ENCODE assay signal across 9 cellular contexts in genomic region chr19:13839938-13840750, GRCh38. TPM values are rescaled to one million over a fixed set of nuclear protein-coding genes. Genes with fewer than 3 reads are reported as not detected.
DNase-seq lines count a peak whose midpoint lies in the region; ATAC-seq and TF ChIP-seq lines count a peak whose summit lies in the region.
"Had no signal": no experiment of that assay in that cellular context is flagged by ENCODE, and none has a peak within 500 bp of the region (broad histone marks: within the 10 kb centered on the region; RNA-seq: fewer than 3 reads in every experiment).

No MANE protein-coding gene starts in this region.

- H3K4me3 ChIP-seq in upper lobe of right lung = peak overlapping the region; percentile 85

- H3K4me3 Mint-ChIP-seq in T-helper 17 cell (peak overlapping the region; percentile 96), memory B cell (peak overlapping the region; percentile 94)
- H3K4me3 Mint-ChIP-seq in central memory CD8-positive, alpha-beta T cell = peak overlapping the region; percentile 89

- H3K27ac Mint-ChIP-seq in T-helper 17 cell = peak overlapping the region; percentile 100
- H3K27ac Mint-ChIP-seq in central memory CD8-positive, alpha-beta T cell (ENCODE audit: low read depth) = peak overlapping the region; percentile 100
- H3K27ac Mint-ChIP-seq in memory B cell = peak overlapping the region; percentile 99

- H3K27me3 ChIP-seq in upper lobe of right lung = no peaks in the 10 kb centered on the region

- peaks cover 58% of the 10 kb centered on the region for H3K4me1 ChIP-seq in upper lobe of right lung

- H3K36me3 ChIP-seq in upper lobe of right lung = peaks cover 24% of the 10 kb centered on the region

- intact Hi-C loops in upper lobe of right lung (cut with DNase I) = no loop called here

- no peak for TF ChIP-seq CTCF in upper lobe of right lung (IDR thresholded peaks at IDR 0.05)

- H3K9me3 ChIP-seq in T-helper 17 cell (ENCODE audit: control insufficient read depth, low read length, poor library complexity, severe bottlenecking) = no peaks in the 10 kb centered on the region
- H3K9me3 ChIP-seq in upper lobe of right lung = no peaks in the 10 kb centered on the region

- DNase-seq in stimulated activated CD4-positive, alpha-beta T cell treated with anti-CD3 and anti-CD28 coated beads, Interleukin-15, amount 100 ng/mL, for 24 hours = peak; percentile 63
- no peak for DNase-seq in stimulated activated CD4-positive, alpha-beta T cell treated with anti-CD3 and anti-CD28 coated beads, Interleukin-1b, Interleukin-23, amount 100 ng/mL, for 48 hours
- DNase-seq in T-helper 17 cell (peak in 1 of 3 donors; percentile 56), memory B cell (ENCODE audit: low spot score in 2 of 2) (peak; percentile 64 to 70), upper lobe of right lung (peak; percentile 84)
- peak in 1 of 2 donors; percentile 58 for DNase-seq in central memory CD8-positive, alpha-beta T cell (ENCODE audit: low spot score in 2 of 2)

- H3K4me1 Mint-ChIP-seq in T-helper 17 cell = peaks cover 59% of the 10 kb centered on the region
- H3K4me1 Mint-ChIP-seq in central memory CD8-positive, alpha-beta T cell = peaks cover 69% of the 10 kb centered on the region
- peaks cover 38% of the 10 kb centered on the region for H3K4me1 Mint-ChIP-seq in memory B cell

- peak overlapping the region; percentile 100 for H3K27ac ChIP-seq in upper lobe of right lung

- ATAC-seq in T-helper 17 cell (peak; percentile 2), memory B cell (ENCODE audit: low read depth) (peak; percentile 7), upper lobe of right lung (peak; percentile 38), HG03108 (IDR thresholded peaks at IDR 0.05; ENCODE audit: unreplicated experiment) (no peak), GM21390 (IDR thresholded peaks at IDR 0.05; ENCODE audit: unreplicated experiment) (no peak)
- ATAC-seq in central memory CD8-positive, alpha-beta T cell (replicated peaks; ENCODE audit: extremely low read depth, poor library complexity, severe bottlenecking) = peak; percentile 3

- H3K36me3 Mint-ChIP-seq in T-helper 17 cell (ENCODE audit: low read depth) (peaks cover 7% of the 10 kb centered on the region), memory B cell (no peaks in the 10 kb centered on the region)
- H3K36me3 Mint-ChIP-seq in central memory CD8-positive, alpha-beta T cell (ENCODE audit: insufficient read depth) = peaks cover 88% of the 10 kb centered on the region

- H3K27me3 Mint-ChIP-seq in T-helper 17 cell (no peaks in the 10 kb centered on the region), memory B cell (no peaks in the 10 kb centered on the region)
- H3K27me3 Mint-ChIP-seq in central memory CD8-positive, alpha-beta T cell = no peaks in the 10 kb centered on the region

- H3K9me3 Mint-ChIP-seq in central memory CD8-positive, alpha-beta T cell = no peaks in the 10 kb centered on the region
- no peaks in the 10 kb centered on the region for H3K9me3 Mint-ChIP-seq in memory B cell

RNA-seq across cellular contexts. Expression of gene NANOS3, which starts 36.8 kb away (rescaled TPM):
- total RNA-seq in T-helper 17 cell = 1 to 10 TPM in 1 of 2 donors, under 1 TPM in 1; 0.60 to 2.6 TPM
- total RNA-seq in upper lobe of right lung = not detected
- total RNA-seq: dermis microvascular lymphatic vessel endothelial cell had no signal

RNA-seq across cellular contexts. Expression of gene ZSWIM4, which starts 44.9 kb away (rescaled TPM):
- total RNA-seq in T-helper 17 cell (1 to 10 TPM; 4.2 to 5.3 TPM), upper lobe of right lung (10.6 TPM)

Comparison
In these comparisons a context has a peak if more than half of its experiments do, and no peak if none do; other contexts are left out.
1. ATAC-seq: peak in T-helper 17 cell (single experiment), central memory CD8-positive, alpha-beta T cell (single experiment), memory B cell (single experiment) and upper lobe of right lung (single experiment); none in HG03108 (single experiment) and GM21390 (single experiment).
2. Peak in every context shown above with its lines, with median percentiles within 50 percentile points of each other: H3K27ac Mint-ChIP-seq and H3K4me3 Mint-ChIP-seq.